9 cellular contexts compared by ENCODE assay signal in genomic region chr7:151429555-151430331, GRCh38. TPM values are rescaled to one million over a fixed set of nuclear protein-coding genes. Genes with fewer than 3 reads are reported as not detected.
DNase-seq lines count a peak whose midpoint lies in the region; ATAC-seq, FAIRE-seq and TF ChIP-seq lines count a peak whose summit lies in the region.
"Had no signal": no experiment of that assay in that cellular context is flagged by ENCODE, and none has a peak within 500 bp of the region (broad histone marks: within the 10 kb centered on the region; RNA-seq: fewer than 3 reads in every experiment).

No MANE protein-coding gene starts in this region.

- H3K27me3 ChIP-seq in upper lobe of left lung, result no peaks in the 10 kb centered on the region

- intact Hi-C loops in Right ventricle myocardium superior (cut with DNase I), result no loop called here

- H3K27ac ChIP-seq in upper lobe of left lung, result peak overlapping the region in 3 of 4 donors; percentile 58 to 63 (median 61)

- FAIRE-seq in RCC 7860 (lab: Jason Lieb, UNC), result no peak

- CTCF ChIA-PET in GM10248 (lab: Yijun Ruan, JAX), result interaction anchor here (0.6 to 1.7 kb wide), 2 partner anchors 18 to 212 kb away, joined by 3 to 10 read pairs; no protein-coding TSS in a partner anchor

- no peak for TF ChIP-seq EP300 in upper lobe of left lung (IDR thresholded peaks at IDR 0.05)

- POLR2A ChIA-PET in GM10248 (lab: Yijun Ruan, JAX), result no interaction called here

- TF ChIP-seq CTCF in GM10248 (IDR thresholded peaks at IDR 0.05; ENCODE audit: control extremely low read depth, extremely low read depth, low read depth, missing control alignments) (no peak), epithelial cell of esophagus (IDR thresholded peaks at IDR 0.05; ENCODE audit: insufficient read depth, low read depth, low read length, missing control alignments) (peak; percentile 43), upper lobe of left lung (IDR thresholded peaks at IDR 0.05) (no peak)

- H3K4me1 ChIP-seq in upper lobe of left lung, result peaks cover 22 to 45% (median 34%) of the 10 kb centered on the region in 4 donors

- TF ChIP-seq POLR2A in upper lobe of left lung (IDR thresholded peaks at IDR 0.05), result no peak

- ATAC-seq in HG02938 (IDR thresholded peaks at IDR 0.05; ENCODE audit: unreplicated experiment) (peak; percentile 60), upper lobe of left lung (ENCODE audit: low FRiP score in 2 of 2) (no peak), Right ventricle myocardium superior (ENCODE audit: poor library complexity) (no peak)

- 37 to 41% methylated on average over 9 to 10 of the region's 10 CpGs for WGBS in upper lobe of left lung, 2 donors

- DNase-seq in GM10248 (ENCODE audit: extremely low spot score), result peak; percentile 60
- peak in 3 of 5 experiments; percentile 50 to 91 (median 73) for DNase-seq in T-helper 2 cell
- DNase-seq in epithelial cell of esophagus (ENCODE audit: low read depth), result peak; percentile 35
- peak in 1 of 2 donors; percentile 67 for DNase-seq in upper lobe of left lung
- no peak for DNase-seq in Right ventricle myocardium superior
- DNase-seq in RCC 7860 (ENCODE audit: low spot score), result no peak
- no peak for DNase-seq in SIG-M5 treated with dmso at 0.1 percent for 504 hours (lab: John Stamatoyannopoulos, UW; ENCODE audit: unreplicated experiment)

- H3K9me3 ChIP-seq in upper lobe of left lung, result no peaks in the 10 kb centered on the region

- H3K4me3 ChIP-seq in epithelial cell of esophagus (ENCODE audit: low read length) (no peak overlapping the region), upper lobe of left lung (no peak overlapping the region)

- no peaks in the 10 kb centered on the region for H3K36me3 ChIP-seq in upper lobe of left lung

RNA-seq across cellular contexts. Expression of gene CRYGN, which starts 10.2 kb away (rescaled TPM):
- total RNA-seq in upper lobe of left lung, result under 1 TPM in 2 of 6 donors, not detected in 4; 0.43 to 0.61 TPM
- 0.43 TPM for total RNA-seq in Right ventricle myocardium superior
- total RNA-seq: skeletal muscle tissue had no signal

RNA-seq across cellular contexts. Expression of gene WDR86, which starts 19.9 kb away (rescaled TPM):
- total RNA-seq in upper lobe of left lung (10 to 100 TPM in 1 of 6 donors, 1 to 10 TPM in 5; 1.1 to 17.4 (median 3.9) TPM), Right ventricle myocardium superior (0.48 TPM)

Comparison
In these comparisons a context has a peak if more than half of its experiments do, and no peak if none do; other contexts are left out.
1. DNase-seq: peak in GM10248 (single experiment), T-helper 2 cell (3 of 5) and epithelial cell of esophagus (single experiment); none in Right ventricle myocardium superior (single experiment), RCC 7860 (single experiment) and SIG-M5 treated with dmso at 0.1 percent for 504 hours (single experiment).